20 cellular contexts compared by ENCODE assay signal in genomic region chr3:138649134-138649533, GRCh38.
"Had no signal": no experiment of that assay in that cellular context is flagged by ENCODE, and none has a peak within 500 bp of the region (broad histone marks: within the 10 kb centered on the region; RNA-seq: fewer than 3 reads in every experiment).

No MANE protein-coding gene starts in this region.

- ATAC-seq: esophagus mucosa, left lung, lower lobe of right lung had no signal

- H3K4me1 Mint-ChIP-seq: immature natural killer cell, memory B cell, naive B cell, nephron had no signal

- H3K27ac ChIP-seq: coronary artery, left lung, lower lobe of right lung, sigmoid colon, skin epidermis, stomach, thoracic aorta, transverse colon had no signal

- FAIRE-seq: frontal cortex, keratinocyte had no signal

- DNase-seq: effector CD4-positive, alpha-beta T cell; immature natural killer cell; left lung; lower lobe of right lung; naive B cell; sigmoid colon; stimulated activated CD4-positive, alpha-beta T cell treated with anti-CD3 and anti-CD28 coated beads, Interleukin-2, amount 100 ng/mL, for 24 hours; stimulated activated CD4-positive, alpha-beta T cell treated with anti-CD3 and anti-CD28 coated beads, Interleukin-4, amount 100 ng/mL, for 4 hours; stimulated activated naive CD4-positive, alpha-beta T cell; stomach; substantia nigra; transverse colon had no signal

- H3K4me3 Mint-ChIP-seq: immature natural killer cell, memory B cell, naive B cell, nephron had no signal

- H3K4me1 ChIP-seq: left lung, lower lobe of right lung, sigmoid colon, stomach, transverse colon had no signal

- H3K27ac Mint-ChIP-seq: immature natural killer cell, memory B cell, naive B cell, nephron had no signal

- H3K27me3 Mint-ChIP-seq: memory B cell, naive B cell had no signal

- H3K4me3 ChIP-seq: coronary artery, left lung, lower lobe of right lung, sigmoid colon, skin epidermis, stomach, thoracic aorta, transverse colon had no signal

- H3K27me3 ChIP-seq: left lung, sigmoid colon, stomach, transverse colon had no signal
